13 cellular contexts compared by ENCODE assay signal in the genomic region with DNA sequence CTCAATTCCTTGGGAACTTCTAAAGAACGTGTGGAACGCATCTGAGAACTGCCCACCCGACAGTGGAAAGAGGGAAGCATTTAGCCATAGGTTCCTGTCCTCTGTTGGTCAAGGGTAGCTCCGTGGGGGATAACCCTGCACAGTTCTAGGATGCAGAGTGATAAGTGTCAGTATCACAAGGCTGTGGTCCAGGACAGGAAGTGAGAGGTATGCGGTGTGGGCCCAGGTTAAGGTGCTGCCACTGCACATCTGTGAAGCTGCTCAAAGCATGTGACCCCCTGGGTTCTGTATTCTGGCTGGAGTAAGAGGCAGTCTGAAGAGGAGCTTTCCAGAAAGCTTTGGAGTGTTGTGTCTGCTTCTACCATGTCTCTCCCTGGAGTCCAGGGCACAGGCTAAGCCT. TPM values are rescaled to one million over a fixed set of nuclear protein-coding genes. Genes with fewer than 3 reads are reported as not detected.
A peak's percentile ranks its signal among the peaks of the same experiment; 100 is the strongest.
DNase-seq lines count a peak whose midpoint lies in the region; ATAC-seq and TF ChIP-seq lines count a peak whose summit lies in the region.
"Had no signal": no experiment of that assay in that cellular context is flagged by ENCODE, and none has a peak within 500 bp of the region (broad histone marks: within the 10 kb centered on the region; RNA-seq: fewer than 3 reads in every experiment).

No MANE protein-coding gene starts in this region.

- H3K27me3 ChIP-seq in CD4-positive, CD25-positive, alpha-beta regulatory T cell (ENCODE audit: control insufficient read depth, insufficient read depth, low read length) = no peaks in the 10 kb centered on the region
- H3K27me3 ChIP-seq in Karpas-422 (ENCODE audit: low read length) (no peaks in the 10 kb centered on the region), esophagus muscularis mucosa (no peaks in the 10 kb centered on the region), lower lobe of right lung (ENCODE audit: low read depth) (peaks cover 4% of the 10 kb centered on the region)

- no peak for TF ChIP-seq POLR2A in esophagus muscularis mucosa (IDR thresholded peaks at IDR 0.05; ENCODE audit: low read depth)

- H3K27me3 Mint-ChIP-seq in CD4-positive, CD25-positive, alpha-beta regulatory T cell = peaks cover 12% of the 10 kb centered on the region

- intact Hi-C loops in esophagus muscularis mucosa (cut with DNase I) (no loop called here), lower lobe of right lung (cut with DNase I) (no loop called here)

- H3K9ac ChIP-seq in Karpas-422 (ENCODE audit: low read length) = peak overlapping the region; percentile 67
- H3K9ac ChIP-seq: parathyroid adenoma had no signal

- no peak for TF ChIP-seq EP300 in esophagus muscularis mucosa (IDR thresholded peaks at IDR 0.05)

- H4K20me1 ChIP-seq in Karpas-422 (ENCODE audit: insufficient read depth, low read depth, low read length) = no peaks in the 10 kb centered on the region

- H3K9me3 Mint-ChIP-seq in CD4-positive, CD25-positive, alpha-beta regulatory T cell = peaks cover 0 to 3% (median 0%) of the 10 kb centered on the region in 7 donors
- H3K9me3 Mint-ChIP-seq: activated T-helper 1 cell treated with anti-CD3 and anti-CD28 coated beads, Interleukin-12 subunit alpha, Interleukin-12 subunit beta, Interleukin-2, Interleukin-4 antibody, amounts not matched to agents 30 ng/mL and 10 ng/mL and 1 ng/mL, durations not matched to agents 14 hours and 24 hours and 36 hours; CD14-positive monocyte had no signal

- no peak overlapping the region for H3K27ac Mint-ChIP-seq in CD4-positive, CD25-positive, alpha-beta regulatory T cell
- H3K27ac Mint-ChIP-seq: activated T-helper 1 cell treated with anti-CD3 and anti-CD28 coated beads, Interleukin-12 subunit alpha, Interleukin-12 subunit beta, Interleukin-2, Interleukin-4 antibody, amounts not matched to agents 30 ng/mL and 10 ng/mL and 1 ng/mL, durations not matched to agents 14 hours and 24 hours and 36 hours; CD14-positive monocyte had no signal

- H3K4me3 ChIP-seq in CD4-positive, CD25-positive, alpha-beta regulatory T cell (ENCODE audit: low read depth, low read length) = no peak overlapping the region
- H3K4me3 ChIP-seq in Karpas-422 (ENCODE audit: low read length) (no peak overlapping the region; the same call in 1 of the 2 replicates), esophagus muscularis mucosa (no peak overlapping the region), lower lobe of right lung (no peak overlapping the region)

- H2AFZ ChIP-seq in Karpas-422 (ENCODE audit: low read length) = no peak overlapping the region
- H2AFZ ChIP-seq: parathyroid adenoma had no signal

- no peaks in the 10 kb centered on the region for H3K4me1 ChIP-seq in CD4-positive, CD25-positive, alpha-beta regulatory T cell (ENCODE audit: control insufficient read depth, insufficient read depth, low read length, poor library complexity, severe bottlenecking)
- H3K4me1 ChIP-seq in Karpas-422 (ENCODE audit: low read length) (peaks cover 76% of the 10 kb centered on the region), esophagus muscularis mucosa (peaks cover 20 to 39% (median 38%) of the 10 kb centered on the region in 4 donors), lower lobe of right lung (peaks cover 15% of the 10 kb centered on the region)
- H3K4me1 ChIP-seq: parathyroid adenoma had no signal

- H3K4me1 Mint-ChIP-seq in CD4-positive, CD25-positive, alpha-beta regulatory T cell = peaks cover 0 to 10% (median 2%) of the 10 kb centered on the region in 4 donors

- H3K9me3 ChIP-seq in CD4-positive, CD25-positive, alpha-beta regulatory T cell (ENCODE audit: control insufficient read depth in 2 of 2, low read length in 2 of 2) = no peaks in the 10 kb centered on the region
- no peaks in the 10 kb centered on the region for H3K9me3 ChIP-seq in Karpas-422 (ENCODE audit: low read length)
- H3K9me3 ChIP-seq in esophagus muscularis mucosa = no peaks in the 10 kb centered on the region
- H3K9me3 ChIP-seq in lower lobe of right lung = no peaks in the 10 kb centered on the region

- H3K36me3 Mint-ChIP-seq in CD4-positive, CD25-positive, alpha-beta regulatory T cell = no peaks in the 10 kb centered on the region

- no peaks in the 10 kb centered on the region for H3K79me2 ChIP-seq in Karpas-422 (ENCODE audit: low read length)
- H3K79me2 ChIP-seq: parathyroid adenoma had no signal

- H3K27ac ChIP-seq in CD4-positive, CD25-positive, alpha-beta regulatory T cell (ENCODE audit: insufficient read depth, low read length, poor library complexity, severe bottlenecking) = no peak overlapping the region
- H3K27ac ChIP-seq in Karpas-422 (ENCODE audit: low read length) (peak overlapping the region; percentile 92), esophagus muscularis mucosa (replicated peaks in 1 of 4) (no peak overlapping the region), lower lobe of right lung (no peak overlapping the region)
- H3K27ac ChIP-seq: parathyroid adenoma had no signal

- 90% methylated on average over 5 of the region's 5 CpGs for WGBS in esophagus muscularis mucosa

- no peaks in the 10 kb centered on the region for H3K9me2 ChIP-seq in Karpas-422 (replicated peaks; ENCODE audit: insufficient read depth, low read length)

- H3K4me2 ChIP-seq in Karpas-422 (ENCODE audit: low read depth, low read length, poor library complexity, severe bottlenecking) = peak overlapping the region; percentile 52

- ATAC-seq in CD4-positive, CD25-positive, alpha-beta regulatory T cell (ENCODE audit: low read depth in 2 of 2) = peak; percentile 38 to 67
- ATAC-seq in HG02840 (IDR thresholded peaks at IDR 0.05; ENCODE audit: low FRiP score, unreplicated experiment) (peak; percentile 83), lower lobe of right lung (no peak)

- TF ChIP-seq CTCF in esophagus muscularis mucosa (IDR thresholded peaks at IDR 0.05) = no peak
- TF ChIP-seq CTCF in lower lobe of right lung (IDR thresholded peaks at IDR 0.05) = no peak

- peak in 1 of 3 donors; percentile 53 for DNase-seq in CD4-positive, CD25-positive, alpha-beta regulatory T cell
- DNase-seq in GM19238 (ENCODE audit: insufficient read length, low spot score) (peak; percentile 63), Karpas-422 (no peak), esophagus muscularis mucosa (ENCODE audit: extremely low spot score) (no peak), lower lobe of right lung (no peak), NCI-H510A treated with DMSO at 0.1 percent for 48 hours (lab: John Stamatoyannopoulos, UW) (no peak), SIG-M5 (lab: John Stamatoyannopoulos, UW) (no peak)
- DNase-seq: H7, NCI-H1436 treated with DMSO at 0.1 percent for 48 hours had no signal

- H3K4me3 Mint-ChIP-seq in CD4-positive, CD25-positive, alpha-beta regulatory T cell = no peak overlapping the region
- H3K4me3 Mint-ChIP-seq: activated T-helper 1 cell treated with anti-CD3 and anti-CD28 coated beads, Interleukin-12 subunit alpha, Interleukin-12 subunit beta, Interleukin-2, Interleukin-4 antibody, amounts not matched to agents 30 ng/mL and 10 ng/mL and 1 ng/mL, durations not matched to agents 14 hours and 24 hours and 36 hours; CD14-positive monocyte had no signal

- H3K36me3 ChIP-seq in CD4-positive, CD25-positive, alpha-beta regulatory T cell (ENCODE audit: control insufficient read depth, insufficient read depth, low read length) = no peaks in the 10 kb centered on the region
- H3K36me3 ChIP-seq in Karpas-422 (ENCODE audit: insufficient read depth, low read length) (no peaks in the 10 kb centered on the region), esophagus muscularis mucosa (no peaks in the 10 kb centered on the region), lower lobe of right lung (no peaks in the 10 kb centered on the region)

RNA-seq across cellular contexts. Expression of a gene that starts 51.7 kb away (rescaled TPM):
- 10.5 TPM for total RNA-seq in CD4-positive, CD25-positive, alpha-beta regulatory T cell
- under 1 TPM in 2 of 4 donors, not detected in 2; 0.17 to 0.71 TPM for polyA plus RNA-seq in CD4-positive, CD25-positive, alpha-beta regulatory T cell
- total RNA-seq in Karpas-422 (2014; rRNA removed; shearing (Covaris generic); ENCODE audit: low replicate concordance) = 17.4 and 20.2 TPM in 2 replicates
- 10 to 100 TPM; 12.0 to 32.3 (median 26.9) TPM for total RNA-seq in esophagus muscularis mucosa
- 29.5 TPM for total RNA-seq in lower lobe of right lung

Comparison
In these comparisons a context has a peak if more than half of its experiments do, and no peak if none do; other contexts are left out.
1. ATAC-seq: peak in CD4-positive, CD25-positive, alpha-beta regulatory T cell (2 of 2) and HG02840 (single experiment); none in lower lobe of right lung (0 of 2).